In genomic region chr20:11522359-11522758, GRCh38 we compare ENCODE assay signal across 18 cellular contexts.
A peak's percentile ranks its signal among the peaks of the same experiment; 100 is the strongest.
DNase-seq lines count a peak whose midpoint lies in the region; ATAC-seq and TF ChIP-seq lines count a peak whose summit lies in the region.
"Had no signal": no experiment of that assay in that cellular context is flagged by ENCODE, and none has a peak within 500 bp of the region (broad histone marks: within the 10 kb centered on the region; RNA-seq: fewer than 3 reads in every experiment).

No MANE protein-coding gene starts in this region.

- no peak for ATAC-seq in upper lobe of right lung
- ATAC-seq: PC-3 had no signal

- no peaks in the 10 kb centered on the region for H3K36me3 ChIP-seq in SJSA1
- no peaks in the 10 kb centered on the region for H3K36me3 ChIP-seq in neuronal stem cell (replicated peaks in 1 of 2; ENCODE audit: control insufficient read depth in 2 of 2, insufficient read depth in 2 of 2, low read length in 2 of 2)
- H3K36me3 ChIP-seq in upper lobe of right lung = no peaks in the 10 kb centered on the region

- H3K4me3 ChIP-seq in SJSA1 (no peak overlapping the region), neuronal stem cell (ENCODE audit: low read length in 2 of 2) (no peak overlapping the region), upper lobe of right lung (no peak overlapping the region)

- TF ChIP-seq CTCF in GM13977 (IDR thresholded peaks at IDR 0.05; ENCODE audit: extremely low read depth, insufficient read depth, missing control alignments) = no peak
- no peak for TF ChIP-seq CTCF in upper lobe of right lung (IDR thresholded peaks at IDR 0.05)

- no peak overlapping the region for H2BK120ac ChIP-seq in neuronal stem cell (ENCODE audit: low read depth, low read length)

- intact Hi-C loops in upper lobe of right lung (cut with DNase I) = no loop called here

- H3K4me1 ChIP-seq in SJSA1 (replicated peaks) = peaks cover 28% of the 10 kb centered on the region
- H3K4me1 ChIP-seq in neuronal stem cell (ENCODE audit: control insufficient read depth in 2 of 2, insufficient read depth in 1 of 2, low read depth in 1 of 2, low read length in 2 of 2) = no peaks in the 10 kb centered on the region
- H3K4me1 ChIP-seq in upper lobe of right lung = no peaks in the 10 kb centered on the region

- no peak overlapping the region for H4K91ac ChIP-seq in neuronal stem cell (ENCODE audit: low read depth, low read length, poor library complexity)

- H3K27ac ChIP-seq in SJSA1 (peak overlapping the region; percentile 38; the same call in 1 of the 2 replicates), neuronal stem cell (replicated peaks; ENCODE audit: low read length) (no peak overlapping the region), upper lobe of right lung (no peak overlapping the region)
- H3K27ac ChIP-seq: C4-2B had no signal

- no peak overlapping the region for H3K4ac ChIP-seq in neuronal stem cell (ENCODE audit: low read length)

- no peak overlapping the region for H3K4me2 ChIP-seq in neuronal stem cell (ENCODE audit: insufficient read depth, low read length, poor library complexity, severe bottlenecking)

- in situ Hi-C loops in GM13977 (cut with MboI; ENCODE audit: low pct_unique_long_range_greater_than_20kb, low sequenced_read_pairs, unreplicated experiment) = no loop called here

- H2BK5ac ChIP-seq in neuronal stem cell (ENCODE audit: low read length) = no peak overlapping the region

- H3K18ac ChIP-seq in neuronal stem cell (ENCODE audit: low read length) = no peak overlapping the region

- H3K79me1 ChIP-seq in neuronal stem cell (ENCODE audit: low read depth, low read length) = no peaks in the 10 kb centered on the region

- H3K23ac ChIP-seq in neuronal stem cell (ENCODE audit: low read depth, low read length, poor library complexity) = no peak overlapping the region

- no CpG with 5 or more reads among the region's 2 CpGs for WGBS in neuronal stem cell (ENCODE audit: extremely low coverage in 2 of 2, insufficient read length in 2 of 2, insufficient replicate concordance in 1 of 2), 2 donors

- no peak overlapping the region for H3K14ac ChIP-seq in neuronal stem cell (ENCODE audit: low read length)

- H3K9ac ChIP-seq in neuronal stem cell (ENCODE audit: low read depth, low read length, poor library complexity) = no peak overlapping the region

- H2BK15ac ChIP-seq in neuronal stem cell (ENCODE audit: low read length) = no peak overlapping the region

- no peak overlapping the region for H4K8ac ChIP-seq in neuronal stem cell (ENCODE audit: low read depth, low read length)

- no peak overlapping the region for H2AK5ac ChIP-seq in neuronal stem cell (ENCODE audit: low read depth, low read length)

- no peaks in the 10 kb centered on the region for H3K27me3 ChIP-seq in SJSA1 (replicated peaks)
- H3K27me3 ChIP-seq in neuronal stem cell (ENCODE audit: control insufficient read depth in 3 of 3, insufficient read depth in 3 of 3, low read depth in 1 of 3, low read length in 3 of 3) = no peaks in the 10 kb centered on the region
- H3K27me3 ChIP-seq in upper lobe of right lung = no peaks in the 10 kb centered on the region

- no peak overlapping the region for H2BK12ac ChIP-seq in neuronal stem cell (ENCODE audit: low read length)

- peak overlapping the region; percentile 4 for H2AFZ ChIP-seq in neuronal stem cell (ENCODE audit: low read length)

- H3K9me3 ChIP-seq in SJSA1 (replicated peaks) (no peaks in the 10 kb centered on the region), neuronal stem cell (replicated peaks in 1 of 2; ENCODE audit: control insufficient read depth in 2 of 2, insufficient read depth in 1 of 2, low read depth in 1 of 2, low read length in 2 of 2) (peaks cover 0 to 6% of the 10 kb centered on the region in 2 donors), upper lobe of right lung (no peaks in the 10 kb centered on the region)

- DNase-seq in SJSA1 (ENCODE audit: low read depth in 1 of 2, low spot score in 2 of 2) = peak in 1 of 2 experiments; percentile 63
- peak; percentile 40 for DNase-seq in epidermal melanocyte (ENCODE audit: insufficient read length, low spot score)
- no peak for DNase-seq in neuronal stem cell (ENCODE audit: low spot score)
- DNase-seq in GM13977 (ENCODE audit: low spot score) = no peak
- no peak for DNase-seq in upper lobe of right lung
- DNase-seq in NCI-H1694 treated with DMSO at 0.1 percent for 48 hours (lab: John Stamatoyannopoulos, UW) = no peak
- DNase-seq in T1000 (lab: John Stamatoyannopoulos, UW) = no peak
- DNase-seq: AML-193, DMS79, NCI-H1048, NCI-H1436, NCI-H2029, NCI-H345, NCI-H524 treated with DMSO at 0.1 percent for 48 hours, PC-3, RPMI8226, SHP77 treated with DMSO at 0.1 percent for 48 hours had no signal
